Comparison of ENCODE assay signal across 9 cellular contexts in genomic region chr12:12265035-12265434, GRCh38. TPM values are rescaled to one million over a fixed set of nuclear protein-coding genes. Genes with fewer than 3 reads are reported as not detected.
DNase-seq lines count a peak whose midpoint lies in the region; ATAC-seq and TF ChIP-seq lines count a peak whose summit lies in the region.
"Had no signal": no experiment of that assay in that cellular context is flagged by ENCODE, and none has a peak within 500 bp of the region (broad histone marks: within the 10 kb centered on the region; RNA-seq: fewer than 3 reads in every experiment).

No MANE protein-coding gene starts in this region.

- TF ChIP-seq POLR2A in upper lobe of left lung (IDR thresholded peaks at IDR 0.05): no peak

- TF ChIP-seq EP300 in upper lobe of left lung (IDR thresholded peaks at IDR 0.05): no peak

- no peaks in the 10 kb centered on the region for H3K9me3 ChIP-seq in upper lobe of left lung

- peak overlapping the region; percentile 48 for H3K27ac Mint-ChIP-seq in activated naive CD4-positive, alpha-beta T cell treated with anti-CD3 and anti-CD28 coated beads, Interleukin-2, amount 50 U/mL, for 24 hours
- no peak overlapping the region for H3K27ac Mint-ChIP-seq in activated naive CD4-positive, alpha-beta T cell treated with anti-CD3 and anti-CD28 coated beads, Interleukin-2, amount 50 U/mL, for 72 hours
- H3K27ac Mint-ChIP-seq in brain (peak overlapping the region; percentile 95 to 100 (median 99)), memory B cell (no peak overlapping the region)

- TF ChIP-seq CTCF in brain (conservative IDR thresholded peaks at IDR 0.05) (no peak), upper lobe of left lung (IDR thresholded peaks at IDR 0.05) (no peak)

- no peak for DNase-seq in activated naive CD4-positive, alpha-beta T cell treated with anti-CD3 and anti-CD28 coated beads, Interleukin-2, amount 50 U/mL, for 72 hours (ENCODE audit: low spot score in 2 of 2)
- DNase-seq in memory B cell (ENCODE audit: low spot score in 2 of 2): no peak
- no peak for DNase-seq in upper lobe of left lung
- DNase-seq in HuH-7.5 (ENCODE audit: low spot score): no peak
- no peak for DNase-seq in dermis blood vessel endothelial cell
- no peak for DNase-seq in SW 1271 (lab: John Stamatoyannopoulos, UW)
- DNase-seq: NCI-H1092 treated with DMSO at 0.1 percent for 48 hours had no signal

- H3K27ac ChIP-seq in upper lobe of left lung: peak overlapping the region in 3 of 4 donors; percentile 97 to 99 (median 99)

- H3K4me1 Mint-ChIP-seq in activated naive CD4-positive, alpha-beta T cell treated with anti-CD3 and anti-CD28 coated beads, Interleukin-2, amount 50 U/mL, for 24 hours: peaks cover 25% of the 10 kb centered on the region
- H3K4me1 Mint-ChIP-seq in brain (peaks cover 54% of the 10 kb centered on the region), memory B cell (peaks cover 16% of the 10 kb centered on the region)

- no peak for ATAC-seq in activated naive CD4-positive, alpha-beta T cell treated with anti-CD3 and anti-CD28 coated beads, Interleukin-2, amount 50 U/mL, for 72 hours
- ATAC-seq in memory B cell (ENCODE audit: low read depth) (no peak), upper lobe of left lung (ENCODE audit: low FRiP score in 2 of 2) (no peak)

- H3K36me3 Mint-ChIP-seq in activated naive CD4-positive, alpha-beta T cell treated with anti-CD3 and anti-CD28 coated beads, Interleukin-2, amount 50 U/mL, for 24 hours: peaks cover 1% of the 10 kb centered on the region
- peaks cover 0 to 6% of the 10 kb centered on the region in 2 donors for H3K36me3 Mint-ChIP-seq in activated naive CD4-positive, alpha-beta T cell treated with anti-CD3 and anti-CD28 coated beads, Interleukin-2, amount 50 U/mL, for 72 hours
- H3K36me3 Mint-ChIP-seq in brain: peaks cover 35% of the 10 kb centered on the region
- no peaks in the 10 kb centered on the region for H3K36me3 Mint-ChIP-seq in memory B cell

- H3K4me1 ChIP-seq in upper lobe of left lung: peaks cover 0 to 27% (median 10%) of the 10 kb centered on the region in 4 donors

- peak overlapping the region; percentile 89 for H3K4me3 Mint-ChIP-seq in activated naive CD4-positive, alpha-beta T cell treated with anti-CD3 and anti-CD28 coated beads, Interleukin-2, amount 50 U/mL, for 24 hours
- H3K4me3 Mint-ChIP-seq in brain (peak overlapping the region; percentile 89 to 95 (median 92)), memory B cell (peak overlapping the region; percentile 91)

- no peaks in the 10 kb centered on the region for H3K36me3 ChIP-seq in upper lobe of left lung

- peaks cover 5% of the 10 kb centered on the region for H3K27me3 Mint-ChIP-seq in activated naive CD4-positive, alpha-beta T cell treated with anti-CD3 and anti-CD28 coated beads, Interleukin-2, amount 50 U/mL, for 24 hours
- peaks cover 14% of the 10 kb centered on the region for H3K27me3 Mint-ChIP-seq in brain
- peaks cover 20% of the 10 kb centered on the region for H3K27me3 Mint-ChIP-seq in memory B cell

- peaks cover 0 to 7% (median 0%) of the 10 kb centered on the region in 4 donors for H3K27me3 ChIP-seq in upper lobe of left lung

- H3K4me3 ChIP-seq in upper lobe of left lung: peak overlapping the region in 3 of 4 donors; percentile 52 to 89 (median 80)

- 28 to 41% methylated on average over 3 of the region's 3 CpGs for WGBS in upper lobe of left lung, 2 donors

- no peaks in the 10 kb centered on the region for H3K9me3 Mint-ChIP-seq in activated naive CD4-positive, alpha-beta T cell treated with anti-CD3 and anti-CD28 coated beads, Interleukin-2, amount 50 U/mL, for 24 hours
- no peaks in the 10 kb centered on the region for H3K9me3 Mint-ChIP-seq in activated naive CD4-positive, alpha-beta T cell treated with anti-CD3 and anti-CD28 coated beads, Interleukin-2, amount 50 U/mL, for 72 hours
- H3K9me3 Mint-ChIP-seq in brain (peaks cover 0 to 17% (median 8%) of the 10 kb centered on the region in 5 experiments), memory B cell (no peaks in the 10 kb centered on the region)

RNA-seq across cellular contexts. Expression of gene LRP6, which starts 1.8 kb away (rescaled TPM):
- total RNA-seq in activated naive CD4-positive, alpha-beta T cell treated with anti-CD3 and anti-CD28 coated beads, Interleukin-2, amount 50 U/mL, for 72 hours: 1 to 10 TPM; 4.1 to 5.4 TPM
- 6.2 TPM for polyA plus RNA-seq in brain (ENCODE audit: insufficient read depth, low read depth, low replicate concordance)
- total RNA-seq in upper lobe of left lung: 100 to 1,000 TPM in 1 of 6 donors, 10 to 100 TPM in 5; 43.3 to 136 (median 66.4) TPM
- total RNA-seq in dermis blood vessel endothelial cell: 57.2 and 64.6 TPM in 2 replicates

Comparison
In these comparisons a context has a peak if more than half of its experiments do, and no peak if none do; other contexts are left out.
1. H3K27ac Mint-ChIP-seq: peak in activated naive CD4-positive, alpha-beta T cell treated with anti-CD3 and anti-CD28 coated beads, Interleukin-2, amount 50 U/mL, for 24 hours (single experiment) and brain (5 of 5); none in activated naive CD4-positive, alpha-beta T cell treated with anti-CD3 and anti-CD28 coated beads, Interleukin-2, amount 50 U/mL, for 72 hours (0 of 2) and memory B cell (single experiment).
2. Peak in every context shown above with its lines, with median percentiles within 50 percentile points of each other: H3K4me3 Mint-ChIP-seq.